Comparison of ENCODE assay signal across 10 cellular contexts in the genomic region with DNA sequence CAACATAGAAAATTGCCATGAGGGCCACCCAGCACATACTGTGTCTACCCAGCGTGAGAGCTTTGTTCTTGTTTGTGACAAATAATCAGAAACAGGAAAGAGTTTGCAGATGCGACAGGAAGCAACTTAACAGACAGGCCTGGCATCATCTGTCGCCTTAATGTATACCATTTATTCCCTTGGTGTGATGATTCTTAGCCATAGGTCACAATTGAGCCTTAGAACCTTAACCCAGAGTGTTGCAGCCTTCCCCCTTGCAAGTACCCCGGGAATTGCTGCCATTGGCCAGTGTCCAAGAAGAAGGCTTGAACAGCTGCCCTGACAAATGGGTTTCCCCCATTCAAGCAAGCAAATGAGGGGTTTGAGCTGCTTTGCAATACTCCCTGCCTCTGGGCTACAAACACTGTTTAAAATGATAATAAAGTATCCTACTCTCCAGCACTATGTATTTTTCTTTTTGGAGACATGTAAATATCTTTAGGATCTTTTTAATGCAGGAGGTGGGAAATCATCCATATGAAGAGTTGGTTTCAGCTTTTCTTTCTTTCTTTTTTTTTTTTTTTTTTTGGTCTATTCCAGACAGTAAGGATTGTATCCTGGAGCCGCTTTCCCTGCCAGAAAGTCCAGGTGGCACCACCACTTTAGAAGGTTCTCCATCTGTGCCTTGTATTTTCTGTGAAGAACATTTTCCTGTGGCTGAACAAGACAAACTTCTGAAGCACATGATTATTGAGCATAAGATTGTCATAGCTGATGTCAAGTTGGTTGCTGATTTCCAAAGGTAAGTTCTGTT.
DNase-seq lines count a peak whose midpoint lies in the region; ATAC-seq, FAIRE-seq and TF ChIP-seq lines count a peak whose summit lies in the region.
"Had no signal": no experiment of that assay in that cellular context is flagged by ENCODE, and none has a peak within 500 bp of the region (broad histone marks: within the 10 kb centered on the region; RNA-seq: fewer than 3 reads in every experiment).

No MANE protein-coding gene starts in this region.

- no peak overlapping the region for H3K4me3 ChIP-seq in Loucy (ENCODE audit: low read length, poor library complexity, severe bottlenecking)

- no peak overlapping the region for H3K9ac ChIP-seq in Loucy (ENCODE audit: low read depth, low read length, poor library complexity, severe bottlenecking)

- peaks cover 9% of the 10 kb centered on the region for H3K36me3 ChIP-seq in Loucy (ENCODE audit: insufficient read depth, low read length)

- H3K9me2 ChIP-seq in Loucy (replicated peaks; ENCODE audit: low read depth, low read length): no peaks in the 10 kb centered on the region

- TF ChIP-seq POLR2A in GM12891 (IDR thresholded peaks at IDR 0.05; ENCODE audit: low read depth, low read length): no peak

- no peaks in the 10 kb centered on the region for H3K27me3 ChIP-seq in Loucy (ENCODE audit: insufficient read depth, low read length, poor library complexity, severe bottlenecking)
- H3K27me3 ChIP-seq: foreskin keratinocyte had no signal

- DNase-seq in GM12891 (ENCODE audit: insufficient read length, low spot score) (no peak), cerebellar cortex (ENCODE audit: low spot score) (peak; percentile 89), activated gamma-delta T cell (lab: John Stamatoyannopoulos, UW) (no peak)
- no peak for DNase-seq in activated CD4-positive, alpha-beta T cell treated with anti-CD3 and anti-CD28 coated beads for 48 hours
- DNase-seq: foreskin keratinocyte had no signal

- H2AFZ ChIP-seq in Loucy (ENCODE audit: low read length): no peak overlapping the region

- peaks cover 12% of the 10 kb centered on the region for H3K4me1 ChIP-seq in Loucy (ENCODE audit: insufficient read depth, low read length, poor library complexity, severe bottlenecking)

- no peak for TF ChIP-seq CTCF in Loucy (conservative IDR thresholded peaks at IDR 0.05; ENCODE audit: low read length)

- H3K4me2 ChIP-seq in Loucy (ENCODE audit: low read depth, low read length, poor library complexity, severe bottlenecking): peak overlapping the region; percentile 28

- no peaks in the 10 kb centered on the region for H3K9me3 ChIP-seq in Loucy (ENCODE audit: insufficient read depth, low read depth, low read length)

- no peaks in the 10 kb centered on the region for H4K20me1 ChIP-seq in Loucy (ENCODE audit: insufficient read depth, low read length, poor library complexity, severe bottlenecking)

- peak; percentile 56 for FAIRE-seq in GM12891 (lab: Jason Lieb, UNC)
- FAIRE-seq: G401.6 had no signal

- H3F3A ChIP-seq in Loucy (ENCODE audit: low read depth): no peaks in the 10 kb centered on the region

- peak; percentile 56 for ATAC-seq in GM21786 (IDR thresholded peaks at IDR 0.05; ENCODE audit: unreplicated experiment)
- ATAC-seq in GM19328 (IDR thresholded peaks at IDR 0.05; ENCODE audit: unreplicated experiment): no peak
- ATAC-seq in HG02884 (IDR thresholded peaks at IDR 0.05; ENCODE audit: unreplicated experiment): no peak
- ATAC-seq: foreskin keratinocyte had no signal

- H3K79me2 ChIP-seq in Loucy (ENCODE audit: insufficient read depth, low read length): peaks cover 6% of the 10 kb centered on the region; the same call in 1 of the 2 replicates

TF ChIP-seq in GM12891, 5 proteins besides CTCF, POLR2A, EP300 and RAD21:
- TF ChIP-seq POLR2AphosphoS5 (IDR thresholded peaks at IDR 0.05; ENCODE audit: low read depth, low read length): no peak
- TF ChIP-seq SPI1 (IDR thresholded peaks at IDR 0.05; ENCODE audit: low read depth, low read length): no peak
- TF ChIP-seq POU2F2 (IDR thresholded peaks at IDR 0.05; ENCODE audit: low read depth, low read length): no peak
- no peak for TF ChIP-seq TAF1 (IDR thresholded peaks at IDR 0.05; ENCODE audit: low read depth, low read length)
- TF ChIP-seq PAX5 (IDR thresholded peaks at IDR 0.05; ENCODE audit: insufficient read depth, low read length, severe bottlenecking): no peak
